In the genomic region with DNA sequence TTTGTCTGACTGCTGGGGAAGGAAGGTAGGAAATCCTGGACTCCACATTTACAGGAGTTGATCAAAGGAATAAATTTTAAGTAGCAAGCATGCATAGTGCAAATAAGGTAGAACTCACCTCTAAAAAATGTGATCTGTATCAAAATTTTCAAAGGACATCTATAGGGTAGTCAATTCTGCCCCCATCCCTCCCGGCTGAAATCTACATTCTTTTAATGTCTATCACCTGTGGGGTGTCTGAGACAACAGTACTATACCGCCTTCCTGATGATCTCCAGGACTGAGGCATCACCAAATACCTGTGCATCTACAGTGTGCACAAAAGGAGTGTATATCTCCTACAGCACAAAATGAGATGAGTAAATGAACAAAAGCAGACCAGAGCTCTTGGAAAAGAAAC, we compare ENCODE assay signal across 13 cellular contexts.
"Had no signal": no experiment of that assay in that cellular context is flagged by ENCODE, and none has a peak within 500 bp of the region (broad histone marks: within the 10 kb centered on the region; RNA-seq: fewer than 3 reads in every experiment).

No MANE protein-coding gene starts in this region.

- H3K27ac ChIP-seq: gastrocnemius medialis, right atrium auricular region, SK-N-MC, tibial artery, vagina had no signal

- DNase-seq: activated CD4-positive, CD25-positive, alpha-beta regulatory T cell; activated CD8-positive, alpha-beta memory T cell treated with anti-CD3 and anti-CD28 coated beads, Interleukin-2, amount 50 U/mL, for 4 hours; gastrocnemius medialis; kidney; left ventricle myocardium superior; mesendoderm; small intestine; tibial artery had no signal

- H3K4me3 ChIP-seq: cardiac muscle cell, gastrocnemius medialis, right atrium auricular region, SK-N-MC, tibial artery, vagina had no signal

- H3K9me3 ChIP-seq: gastrocnemius medialis, right atrium auricular region, tibial artery, vagina had no signal

- H3K4me3 Mint-ChIP-seq: stimulated activated effector memory CD8-positive, alpha-beta T cell treated with anti-CD3 and anti-CD28 coated beads, Interleukin-12 subunit alpha, Interleukin-12 subunit beta, amount 100 ng/mL, for 72 hours had no signal

- H3K27me3 ChIP-seq: cardiac muscle cell, gastrocnemius medialis, right atrium auricular region, tibial artery, vagina had no signal

- H3K36me3 ChIP-seq: cardiac muscle cell, gastrocnemius medialis, right atrium auricular region, tibial artery, vagina had no signal

- ATAC-seq: gastrocnemius medialis; left ventricle myocardium superior; stimulated activated effector memory CD8-positive, alpha-beta T cell treated with anti-CD3 and anti-CD28 coated beads, Interleukin-12 subunit alpha, Interleukin-12 subunit beta, amount 100 ng/mL, for 72 hours had no signal

- H3K9me3 Mint-ChIP-seq: stimulated activated effector memory CD8-positive, alpha-beta T cell treated with anti-CD3 and anti-CD28 coated beads, Interleukin-12 subunit alpha, Interleukin-12 subunit beta, amount 100 ng/mL, for 72 hours had no signal
